In genomic region chr15:50333229-50333628, GRCh38 we compare ENCODE assay signal across 27 cellular contexts.
"Had no signal": no experiment of that assay in that cellular context is flagged by ENCODE, and none has a peak within 500 bp of the region (broad histone marks: within the 10 kb centered on the region; RNA-seq: fewer than 3 reads in every experiment).

No MANE protein-coding gene starts in this region.

- DNase-seq: stimulated activated CD4-positive, alpha-beta T cell treated with anti-CD3 and anti-CD28 coated beads, Interleukin-2, amount 100 ng/mL, for 48 hours; stimulated activated CD4-positive, alpha-beta T cell treated with anti-CD3 and anti-CD28 coated beads, Interleukin-4, amount 100 ng/mL, for 1 hour; stimulated activated CD4-positive, alpha-beta T cell treated with anti-CD3 and anti-CD28 coated beads, Interleukin-4, amount 100 ng/mL, for 24 hours; stimulated activated CD4-positive, alpha-beta T cell treated with anti-CD3 and anti-CD28 coated beads, Interleukin-4, amount 100 ng/mL, for 4 hours; stimulated activated CD8-positive, alpha-beta memory T cell treated with anti-CD3 and anti-CD28 coated beads, Interleukin-4, amount 100 ng/mL, for 48 hours; stimulated activated naive B cell treated with anti-CD40 and anti-IgM and Interleukin-4, amounts not matched to agents 10 μg/mL and 1 μg/mL and 100 μg/mL, for 72 hours; stimulated activated naive CD4-positive, alpha-beta T cell; stimulated activated naive CD4-positive, alpha-beta T cell treated with Interleukin-2 at 50 U/mL for 16 hours; stimulated activated naive CD8-positive, alpha-beta T cell treated with anti-CD3 and anti-CD28 coated beads, Interleukin-15, amount 100 ng/mL, for 72 hours; stimulated activated naive CD8-positive, alpha-beta T cell treated with anti-CD3 and anti-CD28 coated beads, Interleukin-15, Interleukin-2, amounts not matched to agents 100 U/mL and 50 U/mL, for 24 hours; stomach; substantia nigra; testis; thyroid gland; tibial artery; transverse colon; trophoblast cell; upper lobe of left lung; upper lobe of right lung; uterus had no signal

- H3K4me3 ChIP-seq: stomach, suprapubic skin, testis, thoracic aorta, thyroid gland, tibial artery, tibial nerve, transverse colon, upper lobe of left lung, upper lobe of right lung, uterus, vagina had no signal

- H3K36me3 ChIP-seq: suprapubic skin, thoracic aorta, thyroid gland, tibial artery, transverse colon, upper lobe of left lung, upper lobe of right lung, uterus had no signal

- H3K4me1 ChIP-seq: stomach, suprapubic skin, testis, thyroid gland, tibial artery, tibial nerve, transverse colon, upper lobe of left lung, upper lobe of right lung, uterus, vagina had no signal

- H3K9me3 ChIP-seq: stomach, suprapubic skin, testis, thoracic aorta, thyroid gland, tibial artery, tibial nerve, transverse colon, upper lobe of left lung, upper lobe of right lung, uterus, vagina had no signal

- ATAC-seq: stimulated activated effector memory CD8-positive, alpha-beta T cell treated with anti-CD3 and anti-CD28 coated beads, Interleukin-12 subunit alpha, Interleukin-12 subunit beta, amount 100 ng/mL, for 72 hours; stimulated activated memory B cell treated with anti-CD40 and anti-IgM and Interleukin-4, amounts not matched to agents 10 μg/mL and 1 μg/mL and 100 μg/mL, for 72 hours; stimulated activated naive B cell treated with anti-CD40 and anti-IgM and Interleukin-4, amounts not matched to agents 10 μg/mL and 1 μg/mL and 100 μg/mL, for 72 hours; stimulated activated naive CD8-positive, alpha-beta T cell treated with anti-CD3 and anti-CD28 coated beads, Interleukin-15, amount 100 ng/mL, for 72 hours; stimulated activated naive CD8-positive, alpha-beta T cell treated with anti-CD3 and anti-CD28 coated beads, Interleukin-15, Interleukin-2, amounts not matched to agents 100 U/mL and 50 U/mL, for 24 hours; upper lobe of right lung had no signal

- FAIRE-seq: urothelium cell line had no signal

- H3K27me3 ChIP-seq: stomach, suprapubic skin, testis, thyroid gland, tibial artery, tibial nerve, transverse colon, upper lobe of left lung, upper lobe of right lung, uterus, vagina had no signal

- H3K27ac ChIP-seq: stomach, suprapubic skin, testis, thoracic aorta, thyroid gland, tibial artery, tibial nerve, transverse colon, upper lobe of left lung, upper lobe of right lung, uterus, vagina had no signal
